In genomic region chr3:134428396-134428795, GRCh38 we compare ENCODE assay signal across 27 cellular contexts. TPM values are rescaled to one million over a fixed set of nuclear protein-coding genes. Genes with fewer than 3 reads are reported as not detected.
DNase-seq lines count a peak whose midpoint lies in the region; TF ChIP-seq lines count a peak whose summit lies in the region.
"Had no signal": no experiment of that assay in that cellular context is flagged by ENCODE, and none has a peak within 500 bp of the region (broad histone marks: within the 10 kb centered on the region; RNA-seq: fewer than 3 reads in every experiment).

No MANE protein-coding gene starts in this region.

- H3K36me3 ChIP-seq in PC-9 (ENCODE audit: low read depth) = no peaks in the 10 kb centered on the region
- H3K36me3 ChIP-seq in brain microvascular endothelial cell (replicated peaks) = no peaks in the 10 kb centered on the region
- H3K36me3 ChIP-seq in osteoblast (ENCODE audit: insufficient read depth, low read length) = no peaks in the 10 kb centered on the region
- H3K36me3 ChIP-seq: neural progenitor cell, sigmoid colon, tibial nerve had no signal

- no peaks in the 10 kb centered on the region for H3K79me2 ChIP-seq in PC-9 (ENCODE audit: low read depth)
- H3K79me2 ChIP-seq in osteoblast (ENCODE audit: insufficient read depth, low read length) = no peaks in the 10 kb centered on the region

- H3K27ac Mint-ChIP-seq in mesothelial cell of epicardium = no peak overlapping the region
- H3K27ac Mint-ChIP-seq: activated T-cell treated with anti-CD3 and anti-CD28 coated beads, Interleukin-2, amount 50 U/mL, for 24 hours; CD8-positive, alpha-beta T cell; neural progenitor cell; progenitor cell of endocrine pancreas; T-cell had no signal

- H3F3A ChIP-seq in PC-9 (ENCODE audit: insufficient read depth, low read depth) = peaks cover 25% of the 10 kb centered on the region; the same call in 1 of the 2 replicates

- H3K4me1 ChIP-seq in PC-9 (replicated peaks; ENCODE audit: insufficient read depth) = peaks cover 31% of the 10 kb centered on the region
- peaks cover 31% of the 10 kb centered on the region for H3K4me1 ChIP-seq in osteoblast (ENCODE audit: insufficient read depth, low read length)
- H3K4me1 ChIP-seq: neural progenitor cell, sigmoid colon had no signal

- BruUV-seq in PC-9 (replicated peaks; lab: Mats Ljungman, UMichigan) = no TSS peak

- no peaks in the 10 kb centered on the region for H3K9me3 Mint-ChIP-seq in mesothelial cell of epicardium
- H3K9me3 Mint-ChIP-seq: activated T-cell treated with anti-CD3 and anti-CD28 coated beads, Interleukin-2, amount 50 U/mL, for 24 hours; CD8-positive, alpha-beta T cell; neural progenitor cell; T-cell had no signal

- intact Hi-C loops in PC-9 (cut with micrococcal nuclease; ENCODE audit: unreplicated experiment) = no loop called here

- H3K4me1 Mint-ChIP-seq in mesothelial cell of epicardium = peaks cover 20% of the 10 kb centered on the region
- H3K4me1 Mint-ChIP-seq: T-cell had no signal

- H4K20me1 ChIP-seq in PC-9 (ENCODE audit: insufficient read depth) (no peaks in the 10 kb centered on the region), osteoblast (ENCODE audit: insufficient read depth, low read length) (no peaks in the 10 kb centered on the region)

- POLR2A ChIA-PET in PC-9 (lab: Charles Lee; ENCODE audit: unreplicated experiment) = interaction anchor here (0.7 kb wide), 1 partner anchor 1812 kb away, joined by 3 read pairs; no protein-coding TSS in a partner anchor

- H3K4me2 ChIP-seq in PC-9 (peak overlapping the region; percentile 46; the same call in 1 of the 2 replicates), osteoblast (ENCODE audit: insufficient read depth, low read length) (no peak overlapping the region)
- H3K4me2 ChIP-seq: neural progenitor cell had no signal

- H2AFZ ChIP-seq in PC-9 (no peak overlapping the region), osteoblast (ENCODE audit: low read length) (peak overlapping the region; percentile 12)
- H2AFZ ChIP-seq: neural progenitor cell had no signal

- H3K27me3 ChIP-seq in PC-9 (ENCODE audit: insufficient read depth, low read depth) = no peaks in the 10 kb centered on the region
- H3K27me3 ChIP-seq in brain microvascular endothelial cell (replicated peaks) = no peaks in the 10 kb centered on the region
- no peaks in the 10 kb centered on the region for H3K27me3 ChIP-seq in osteoblast (ENCODE audit: insufficient read depth, low read length)
- H3K27me3 ChIP-seq: neural progenitor cell, sigmoid colon, tibial nerve had no signal

- DNase-seq in EH (ENCODE audit: low read depth) (peak; percentile 58), PC-9 (no peak), brain microvascular endothelial cell (peak; percentile 24), osteoblast (ENCODE audit: insufficient read length, low spot score, missing footprints) (no peak), NCI-H526 treated with DMSO at 0.1 percent for 48 hours (lab: John Stamatoyannopoulos, UW) (no peak), D341Med (ENCODE audit: low spot score) (no peak), mesothelial cell of epicardium (ENCODE audit: low spot score in 2 of 2, unreplicated experiment in 2 of 2) (no peak), NCI-H2196 treated with DMSO at 0.1 percent for 48 hours (lab: John Stamatoyannopoulos, UW; ENCODE audit: unreplicated experiment) (no peak)
- DNase-seq: activated gamma-delta T cell treated with Interleukin-2 at 50 U/mL for 16 hours; activated T-cell treated with anti-CD3 and anti-CD28 coated beads, Interleukin-2, amount 50 U/mL, for 24 hours; AML-193; amniotic stem cell; CD8-positive, alpha-beta T cell; central memory CD4-positive, alpha-beta T cell; dermis blood vessel endothelial cell; GOT3; head of caudate nucleus; NCI-H187; NCI-H226; SIG-M5; sigmoid colon; stimulated activated CD8-positive, alpha-beta memory T cell treated with anti-CD3 and anti-CD28 coated beads, Interleukin-4, amount 100 ng/mL, for 48 hours; T-cell had no signal

- H3K27me3 Mint-ChIP-seq in mesothelial cell of epicardium (ENCODE audit: low read depth) = peaks cover 2% of the 10 kb centered on the region

- no peaks in the 10 kb centered on the region for H3K9me3 ChIP-seq in PC-9 (ENCODE audit: insufficient read depth, low read depth)
- no peaks in the 10 kb centered on the region for H3K9me3 ChIP-seq in osteoblast (ENCODE audit: low read depth, low read length)
- H3K9me3 ChIP-seq: sigmoid colon, tibial nerve had no signal

- no peaks in the 10 kb centered on the region for H3K9me2 ChIP-seq in PC-9 (ENCODE audit: insufficient read depth)

- in situ Hi-C loops in brain microvascular endothelial cell (cut with HindIII; ENCODE audit: low pct_ligation_motif_present, low sequenced_read_pairs) = no loop called here

- TF ChIP-seq CTCF in PC-9 (conservative IDR thresholded peaks at IDR 0.05) = no peak
- no peak for TF ChIP-seq CTCF in brain microvascular endothelial cell (IDR thresholded peaks at IDR 0.05; ENCODE audit: low read depth, low read length, missing control alignments)
- no peak for TF ChIP-seq CTCF in osteoblast (IDR thresholded peaks at IDR 0.05; ENCODE audit: extremely low read depth, low read depth, low read length)
- TF ChIP-seq CTCF in mesothelial cell of epicardium (IDR thresholded peaks at IDR 0.05; ENCODE audit: unreplicated experiment) = no peak

- CTCF ChIA-PET in PC-9 (lab: Charles Lee) = interaction anchor here (1.4 kb wide), 1 partner anchor 45 kb away, joined by 7 read pairs; no protein-coding TSS in a partner anchor

- H3K27ac ChIP-seq in PC-9 (peak overlapping the region; percentile 60), brain microvascular endothelial cell (peak overlapping the region; percentile 91), osteoblast (ENCODE audit: low read depth, low read length) (peak overlapping the region; percentile 100)
- H3K27ac ChIP-seq: neural progenitor cell, sigmoid colon, tibial nerve had no signal

- no peak overlapping the region for H3K4me3 ChIP-seq in PC-9
- H3K4me3 ChIP-seq in brain microvascular endothelial cell (ENCODE audit: low read depth, low read length) = no peak overlapping the region
- H3K4me3 ChIP-seq in osteoblast (ENCODE audit: insufficient read depth, low read length) = no peak overlapping the region
- H3K4me3 ChIP-seq: neural progenitor cell, sigmoid colon, tibial nerve had no signal

- no peak overlapping the region for H3K4me3 Mint-ChIP-seq in mesothelial cell of epicardium
- H3K4me3 Mint-ChIP-seq: activated T-cell treated with anti-CD3 and anti-CD28 coated beads, Interleukin-2, amount 50 U/mL, for 24 hours; CD8-positive, alpha-beta T cell; neural progenitor cell; T-cell had no signal

- H3K36me3 Mint-ChIP-seq in mesothelial cell of epicardium = no peaks in the 10 kb centered on the region
- H3K36me3 Mint-ChIP-seq: CD8-positive, alpha-beta T cell; neural progenitor cell; T-cell had no signal

RNA-seq across cellular contexts. Expression of gene AMOTL2, which starts 54.1 kb away (rescaled TPM):
- total RNA-seq in PC-9 (2021) = 147 and 221 TPM in 2 replicates
- total RNA-seq in osteoblast = 205 and 300 TPM in 2 replicates
- 281 to 297 TPM (median 296 TPM) in 3 replicates for total RNA-seq in mesothelial cell of epicardium
- total RNA-seq: activated CD8-positive, alpha-beta memory T cell treated with anti-CD3 and anti-CD28 coated beads for 36 hours; CD8-positive, alpha-beta T cell had no signal

RNA-seq across cellular contexts. Expression of gene ANAPC13, which starts 57.4 kb away (rescaled TPM):
- total RNA-seq in PC-9 (2021) (52.7 and 61.8 TPM in 2 replicates), osteoblast (68.4 and 77.5 TPM in 2 replicates), mesothelial cell of epicardium (63.0 to 64.7 TPM (median 63.1 TPM) in 3 replicates)

RNA-seq across cellular contexts. Expression of gene CEP63, which starts 57.5 kb away (rescaled TPM):
- total RNA-seq in PC-9 (2021) (28.5 and 31.5 TPM in 2 replicates), osteoblast (15.9 and 42.4 TPM in 2 replicates), mesothelial cell of epicardium (20.8 to 23.5 TPM (median 22.5 TPM) in 3 replicates)

Comparison
In these comparisons a context has a peak if more than half of its experiments do, and no peak if none do; other contexts are left out.
1. DNase-seq: peak in EH (single experiment) and brain microvascular endothelial cell (single experiment); none in PC-9 (0 of 2), osteoblast (single experiment), NCI-H526 treated with DMSO at 0.1 percent for 48 hours (single experiment), D341Med (single experiment), mesothelial cell of epicardium (0 of 2) and NCI-H2196 treated with DMSO at 0.1 percent for 48 hours (single experiment).
2. Peak in every context shown above with its lines, with median percentiles within 50 percentile points of each other: H3K27ac ChIP-seq.